20 cellular contexts compared by ENCODE assay signal in the genomic region with DNA sequence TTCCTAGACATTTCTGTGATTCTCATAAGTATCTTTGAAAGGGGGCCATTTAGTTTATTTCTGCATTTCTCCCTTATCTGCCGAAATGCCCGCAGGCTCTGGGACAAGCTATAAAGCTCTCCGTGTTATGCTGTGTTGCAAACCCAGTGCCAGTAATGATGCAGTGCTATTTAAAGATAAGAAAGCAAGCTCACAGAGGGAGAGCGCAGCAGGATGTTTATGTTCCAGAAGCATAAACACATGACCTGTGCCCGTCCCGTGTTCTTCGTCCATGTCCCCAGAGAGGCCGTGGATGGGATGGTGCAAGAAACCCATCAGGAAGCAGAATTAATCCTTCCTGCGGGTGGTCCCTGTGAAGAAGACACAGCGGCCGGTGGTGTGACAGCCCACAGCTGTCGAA.
A peak's percentile ranks its signal among the peaks of the same experiment; 100 is the strongest.
DNase-seq lines count a peak whose midpoint lies in the region; ATAC-seq and TF ChIP-seq lines count a peak whose summit lies in the region.
"Had no signal": no experiment of that assay in that cellular context is flagged by ENCODE, and none has a peak within 500 bp of the region (broad histone marks: within the 10 kb centered on the region; RNA-seq: fewer than 3 reads in every experiment).

No MANE protein-coding gene starts in this region.

- TF ChIP-seq CTCF in upper lobe of right lung (IDR thresholded peaks at IDR 0.05) = no peak

- H3K27ac ChIP-seq in right cardiac atrium (ENCODE audit: low read length) = no peak overlapping the region
- H3K27ac ChIP-seq in upper lobe of right lung = no peak overlapping the region
- H3K27ac ChIP-seq: breast epithelium had no signal

- H3K9me3 ChIP-seq in right cardiac atrium (ENCODE audit: control insufficient read depth, low read length) (no peaks in the 10 kb centered on the region), upper lobe of right lung (no peaks in the 10 kb centered on the region)
- H3K9me3 ChIP-seq: breast epithelium, MG63 had no signal

- H3K27me3 ChIP-seq in right cardiac atrium (ENCODE audit: control insufficient read depth, insufficient read depth) (no peaks in the 10 kb centered on the region), upper lobe of right lung (no peaks in the 10 kb centered on the region)
- H3K27me3 ChIP-seq: breast epithelium, dorsolateral prefrontal cortex, MG63 had no signal

- ATAC-seq in right cardiac atrium = peak; percentile 42 to 63
- no peak for ATAC-seq in Right ventricle myocardium inferior
- ATAC-seq in upper lobe of right lung = peak; percentile 57
- ATAC-seq: left lobe of liver had no signal

- DNase-seq in right cardiac atrium (no peak), Right ventricle myocardium inferior (ENCODE audit: missing footprints) (no peak), cerebellar cortex (ENCODE audit: low spot score) (peak; percentile 49), left kidney (ENCODE audit: low read depth, low spot score) (peak; percentile 57), upper lobe of right lung (no peak), nucleus accumbens (lab: John Stamatoyannopoulos, UW) (no peak), NCI-H748 (lab: John Stamatoyannopoulos, UW; ENCODE audit: unreplicated experiment) (no peak)
- no peak for DNase-seq in stimulated activated CD8-positive, alpha-beta memory T cell treated with anti-CD3 and anti-CD28 coated beads, Interleukin-4, amount 100 ng/mL, for 48 hours
- DNase-seq: activated CD8-positive, alpha-beta memory T cell treated with anti-CD3 and anti-CD28 coated beads, Interleukin-2, amount 50 U/mL, for 48 hours; activated naive CD8-positive, alpha-beta T cell treated with anti-CD3 and anti-CD28 coated beads, Interleukin-2, amount 10 ng/mL, durations not matched to agents 7 days and 5 days; dorsolateral prefrontal cortex; MG63; NCI-H1436 treated with DMSO at 0.1 percent for 48 hours; NCI-H2171 treated with DMSO at 0.1 percent for 48 hours; NCI-H82; small intestine; substantia nigra; T-helper 2 cell had no signal

- H3K4me1 ChIP-seq in right cardiac atrium (ENCODE audit: control insufficient read depth, insufficient read depth, low read length) (peaks cover 1% of the 10 kb centered on the region), upper lobe of right lung (peaks cover 2% of the 10 kb centered on the region)
- H3K4me1 ChIP-seq: breast epithelium had no signal

- intact Hi-C loops in right cardiac atrium (cut with DNase I) = no loop called here
- intact Hi-C loops in Right ventricle myocardium inferior (cut with DNase I) = no loop called here
- intact Hi-C loops in upper lobe of right lung (cut with DNase I) = no loop called here

- no peaks in the 10 kb centered on the region for H3K36me3 ChIP-seq in upper lobe of right lung
- H3K36me3 ChIP-seq: breast epithelium, MG63 had no signal

- no peak overlapping the region for H3K4me3 ChIP-seq in right cardiac atrium (ENCODE audit: low read length)
- H3K4me3 ChIP-seq in upper lobe of right lung = no peak overlapping the region
- H3K4me3 ChIP-seq: breast epithelium, MG63 had no signal

- WGBS in right cardiac atrium = 50% methylated on average over 12 of the region's 12 CpGs

Comparison
In these comparisons a context has a peak if more than half of its experiments do, and no peak if none do; other contexts are left out.
1. DNase-seq: peak in cerebellar cortex (single experiment) and left kidney (single experiment); none in right cardiac atrium (0 of 3), Right ventricle myocardium inferior (single experiment), upper lobe of right lung (single experiment), nucleus accumbens (0 of 56), NCI-H748 (single experiment) and stimulated activated CD8-positive, alpha-beta memory T cell treated with anti-CD3 and anti-CD28 coated beads, Interleukin-4, amount 100 ng/mL, for 48 hours (single experiment).